ENCODE assay signal across 8 cellular contexts in genomic region chr1:15684468-15685283, GRCh38. TPM values are rescaled to one million over a fixed set of nuclear protein-coding genes. Genes with fewer than 3 reads are reported as not detected.
DNase-seq lines count a peak whose midpoint lies in the region; ATAC-seq, FAIRE-seq and TF ChIP-seq lines count a peak whose summit lies in the region.

No MANE protein-coding gene starts in this region.

- DNase-seq in BE2C, result peak; percentile 43
- peak; percentile 14 for DNase-seq in NCI-H526 treated with DMSO at 0.1 percent for 48 hours (lab: John Stamatoyannopoulos, UW)
- DNase-seq in activated effector memory CD4-positive, alpha-beta T cell treated with anti-CD3 and anti-CD28 coated beads, Interleukin-2, amount 50 U/mL, for 16 hours, result peak; percentile 77
- DNase-seq in head of caudate nucleus, result peak in 32 of 42 donors; percentile 14 to 64 (median 33)
- peak; percentile 38 to 81 (median 48) for DNase-seq in pancreas
- DNase-seq in NCI-H1694 (lab: John Stamatoyannopoulos, UW), result no peak
- DNase-seq in A172 (ENCODE audit: low spot score), result no peak

- H3K9me3 ChIP-seq in BE2C (no peaks in the 10 kb centered on the region), pancreas (no peaks in the 10 kb centered on the region)

- TF ChIP-seq CTCF in BE2C (IDR thresholded peaks at IDR 0.05; ENCODE audit: low read depth, low read length) (no peak), pancreas (IDR thresholded peaks at IDR 0.05) (no peak)

- H3K4me1 ChIP-seq in BE2C (no peaks in the 10 kb centered on the region), pancreas (peaks cover 0 to 21% (median 9%) of the 10 kb centered on the region in 3 donors)

- peak; percentile 30 for ATAC-seq in GM19395 (IDR thresholded peaks at IDR 0.05; ENCODE audit: unreplicated experiment)
- ATAC-seq in pancreas, result peak; percentile 41 to 67 (median 51)

- intact Hi-C loops in head of caudate nucleus (cut with DNase I) (no loop called here), pancreas (cut with DNase I) (no loop called here)

- WGBS in pancreas, 2 donors, result 0 to 1% methylated on average over 42 to 71 of the region's 72 CpGs

- H3K4me3 ChIP-seq in BE2C (ENCODE audit: low read depth, low read length), result peak overlapping the region; percentile 69
- peak overlapping the region; percentile 75 to 92 (median 86) for H3K4me3 ChIP-seq in pancreas

- H3K27ac ChIP-seq in pancreas, result peak overlapping the region; percentile 62 to 81 (median 78)

- no peak for FAIRE-seq in pancreas (lab: Jason Lieb, UNC)

- H3K27me3 ChIP-seq in BE2C, result no peaks in the 10 kb centered on the region
- no peaks in the 10 kb centered on the region for H3K27me3 ChIP-seq in pancreas

- H3K36me3 ChIP-seq in BE2C (no peaks in the 10 kb centered on the region), pancreas (no peaks in the 10 kb centered on the region)

RNA-seq across cellular contexts. Expression of gene PLEKHM2, which starts 0.6 kb away (rescaled TPM):
- 58.2 TPM for polyA plus RNA-seq in BE2C (2012; ENCODE audit: insufficient read depth, insufficient read length, low read depth)
- 10 to 100 TPM; 22.9 to 39.6 (median 29.4) TPM for total RNA-seq in pancreas
- polyA plus RNA-seq in pancreas, result 10 to 100 TPM; 33.6 to 35.1 TPM
- 18.4 and 22.2 TPM in 2 replicates for total RNA-seq in A172 (2014; rRNA removed; shearing (Covaris generic))

RNA-seq across cellular contexts. Expression of gene SLC25A34, which starts 51.4 kb away (rescaled TPM):
- polyA plus RNA-seq in BE2C (2012; ENCODE audit: insufficient read depth, insufficient read length, low read depth), result 1.4 TPM
- total RNA-seq in pancreas, result 1 to 10 TPM in 5 of 6 donors, under 1 TPM in 1; 0.57 to 1.9 (median 1.8) TPM
- polyA plus RNA-seq in pancreas, result 1 to 10 TPM; 6.1 to 6.9 TPM
- 1.1 TPM in 1 of 2 replicates, not detected in the other for total RNA-seq in A172 (2014; rRNA removed; shearing (Covaris generic))

RNA-seq across cellular contexts. Expression of gene TMEM82, which starts 57.6 kb away (rescaled TPM):
- polyA plus RNA-seq in BE2C (2012; ENCODE audit: insufficient read depth, insufficient read length, low read depth), result not detected
- total RNA-seq in pancreas, result not detected
- polyA plus RNA-seq in pancreas, result not detected
- total RNA-seq in A172 (2014; rRNA removed; shearing (Covaris generic)), result not detected in 2 replicates

Comparison
In these comparisons a context has a peak if more than half of its experiments do, and no peak if none do; other contexts are left out.
1. DNase-seq: peak in BE2C (single experiment), NCI-H526 treated with DMSO at 0.1 percent for 48 hours (single experiment), activated effector memory CD4-positive, alpha-beta T cell treated with anti-CD3 and anti-CD28 coated beads, Interleukin-2, amount 50 U/mL, for 16 hours (single experiment), head of caudate nucleus (32 of 42) and pancreas (6 of 6); none in NCI-H1694 (single experiment) and A172 (single experiment).